ENCODE assay signal across 8 cellular contexts in genomic region chr4:67288964-67289363, GRCh38.
DNase-seq lines count a peak whose midpoint lies in the region; ATAC-seq and TF ChIP-seq lines count a peak whose summit lies in the region.

No MANE protein-coding gene starts in this region.

- H3K4me3 Mint-ChIP-seq in type B pancreatic cell = no peak overlapping the region

- no peaks in the 10 kb centered on the region for H4K20me1 ChIP-seq in DOHH2 (ENCODE audit: control insufficient read depth, insufficient read depth, low read depth, low read length)

- H3K9me3 ChIP-seq in DOHH2 (ENCODE audit: control insufficient read depth, insufficient read depth, low read length) (no peaks in the 10 kb centered on the region), adipocyte (ENCODE audit: control insufficient read depth, low read length) (no peaks in the 10 kb centered on the region)

- peaks cover 14% of the 10 kb centered on the region for H3K4me1 Mint-ChIP-seq in type B pancreatic cell (ENCODE audit: unreplicated experiment)

- H3K9me2 ChIP-seq in DOHH2 (replicated peaks; ENCODE audit: control insufficient read depth, low read length) = no peaks in the 10 kb centered on the region

- TF ChIP-seq CTCF in DOHH2 (IDR thresholded peaks at IDR 0.05; ENCODE audit: low read depth, low read length, poor library complexity, severe bottlenecking) (peak; percentile 61), LNCaP clone FGC (IDR thresholded peaks at IDR 0.05; ENCODE audit: control insufficient read depth, extremely low read depth, insufficient read depth) (peak; percentile 67), type B pancreatic cell (conservative IDR thresholded peaks at IDR 0.05) (peak; percentile 65)

- H3K4me1 ChIP-seq in DOHH2 (ENCODE audit: control insufficient read depth, low read length) = no peaks in the 10 kb centered on the region
- no peaks in the 10 kb centered on the region for H3K4me1 ChIP-seq in adipocyte (ENCODE audit: control insufficient read depth, insufficient read depth, low read length)

- H3K4me2 ChIP-seq in DOHH2 (ENCODE audit: low read length) = no peak overlapping the region

- no peak overlapping the region for H3K9ac ChIP-seq in adipocyte (ENCODE audit: low read length)

- no peaks in the 10 kb centered on the region for H3F3A ChIP-seq in DOHH2 (ENCODE audit: control insufficient read depth, insufficient read depth)

- no peaks in the 10 kb centered on the region for H3K36me3 Mint-ChIP-seq in type B pancreatic cell

- DNase-seq in LNCaP clone FGC (ENCODE audit: low read depth) (peak; percentile 8), adipocyte (ENCODE audit: low read depth) (peak; percentile 50), type B pancreatic cell (ENCODE audit: extremely low spot score, unreplicated experiment) (no peak), hippocampal formation (lab: John Stamatoyannopoulos, UW) (no peak)

- H3K79me2 ChIP-seq in DOHH2 (ENCODE audit: control insufficient read depth, low read length) = no peaks in the 10 kb centered on the region

- H3K36me3 ChIP-seq in DOHH2 (ENCODE audit: control insufficient read depth, low read length) = no peaks in the 10 kb centered on the region
- no peaks in the 10 kb centered on the region for H3K36me3 ChIP-seq in adipocyte (ENCODE audit: control insufficient read depth, insufficient read depth, low read length, severe bottlenecking)

- no peak overlapping the region for H3K27ac Mint-ChIP-seq in type B pancreatic cell

- peaks cover 8% of the 10 kb centered on the region for H3K9me3 Mint-ChIP-seq in type B pancreatic cell

- H3K27me3 Mint-ChIP-seq in type B pancreatic cell = no peaks in the 10 kb centered on the region

- H3K4me3 ChIP-seq in DOHH2 (ENCODE audit: low read length) (no peak overlapping the region), LNCaP clone FGC (ENCODE audit: low read depth, low read length) (no peak overlapping the region), adipocyte (ENCODE audit: low read length) (no peak overlapping the region)

- no peak overlapping the region for H3K27ac ChIP-seq in DOHH2 (ENCODE audit: low read depth, low read length)

- ATAC-seq in GM19463 (IDR thresholded peaks at IDR 0.05; ENCODE audit: unreplicated experiment) = peak; percentile 70
- no peak for ATAC-seq in GM18517 (IDR thresholded peaks at IDR 0.05; ENCODE audit: unreplicated experiment)
- no peak for ATAC-seq in GM18873 (IDR thresholded peaks at IDR 0.05; ENCODE audit: low FRiP score, unreplicated experiment)

- H3K27me3 ChIP-seq in DOHH2 (ENCODE audit: control insufficient read depth, low read length) (no peaks in the 10 kb centered on the region), adipocyte (replicated peaks; ENCODE audit: control insufficient read depth, insufficient read depth, low read length) (no peaks in the 10 kb centered on the region)

Comparison
In these comparisons a context has a peak if more than half of its experiments do, and no peak if none do; other contexts are left out.
1. DNase-seq: peak in LNCaP clone FGC (single experiment) and adipocyte (single experiment); none in type B pancreatic cell (single experiment) and hippocampal formation (0 of 2).
2. Peak in every context shown above with its lines, with median percentiles within 50 percentile points of each other: CTCF ChIP-seq.